ENCODE assay signal across 20 cellular contexts in genomic region chr10:18378766-18379165, GRCh38.
"Had no signal": no experiment of that assay in that cellular context is flagged by ENCODE, and none has a peak within 500 bp of the region (broad histone marks: within the 10 kb centered on the region; RNA-seq: fewer than 3 reads in every experiment).

No MANE protein-coding gene starts in this region.

- H3K36me3 ChIP-seq: pancreas, upper lobe of right lung had no signal

- DNase-seq: activated CD4-positive, alpha-beta T cell treated with anti-CD3 and anti-CD28 coated beads, Interleukin-2, amount 50 U/mL, for 1 hour; activated naive CD4-positive, alpha-beta T cell treated with anti-CD3 and anti-CD28 coated beads, Interleukin-2, amount 50 U/mL, for 16 hours; activated T-cell treated with anti-CD3 and anti-CD28 coated beads for 4 hours; mammary epithelial cell; mucosa of descending colon; naive thymus-derived CD4-positive, alpha-beta T cell; pancreas; retina; SK-N-SH; small intestine; stimulated activated CD4-positive, alpha-beta T cell treated with anti-CD3 and anti-CD28 coated beads, Interleukin-4, amount 100 ng/mL, for 24 hours; stimulated activated naive CD4-positive, alpha-beta T cell; T-helper 1 cell; T1000; upper lobe of right lung had no signal

- H3K27ac ChIP-seq: pancreas, upper lobe of right lung had no signal

- H3K4me1 ChIP-seq: pancreas, upper lobe of right lung had no signal

- ATAC-seq: activated CD4-positive, CD25-positive, alpha-beta regulatory T cell treated with anti-CD3 and anti-CD28 coated beads, Interleukin-2, amount 50 U/mL, for 24 hours; esophagus mucosa; mucosa of descending colon; naive thymus-derived CD4-positive, alpha-beta T cell; pancreas; upper lobe of right lung had no signal

- H3K4me3 ChIP-seq: mucosa of descending colon, pancreas, upper lobe of right lung had no signal

- H3K4me2 ChIP-seq: SK-N-SH had no signal

- H3K9me3 ChIP-seq: mucosa of descending colon, pancreas, SK-N-SH, upper lobe of right lung had no signal

- H3K27me3 ChIP-seq: pancreas, upper lobe of right lung had no signal

- FAIRE-seq: astrocyte, colon, endometrium, pancreas, small intestine had no signal

- H3K9ac ChIP-seq: SK-N-SH had no signal
